8 cellular contexts compared by ENCODE assay signal in genomic region chr3:51394541-51394940, GRCh38. TPM values are rescaled to one million over a fixed set of nuclear protein-coding genes. Genes with fewer than 3 reads are reported as not detected.
DNase-seq lines count a peak whose midpoint lies in the region; ATAC-seq and TF ChIP-seq lines count a peak whose summit lies in the region.

No MANE protein-coding gene starts in this region.

- no peaks in the 10 kb centered on the region for H3K27me3 Mint-ChIP-seq in activated CD4-positive, alpha-beta memory T cell treated with anti-CD3 and anti-CD28 coated beads for 36 hours
- H3K27me3 Mint-ChIP-seq in activated CD4-positive, alpha-beta memory T cell treated with anti-CD3 and anti-CD28 coated beads, Interleukin-2, amount 10 ng/mL, durations not matched to agents 7 days and 5 days, result no peaks in the 10 kb centered on the region
- no peaks in the 10 kb centered on the region for H3K27me3 Mint-ChIP-seq in effector memory CD8-positive, alpha-beta T cell

- peaks cover 62% of the 10 kb centered on the region for H3K4me1 Mint-ChIP-seq in activated CD4-positive, alpha-beta memory T cell treated with anti-CD3 and anti-CD28 coated beads for 36 hours (ENCODE audit: low read depth)
- peaks cover 62% of the 10 kb centered on the region for H3K4me1 Mint-ChIP-seq in activated CD4-positive, alpha-beta memory T cell treated with anti-CD3 and anti-CD28 coated beads, Interleukin-2, amount 10 ng/mL, durations not matched to agents 7 days and 5 days
- peaks cover 32 to 39% of the 10 kb centered on the region in 2 donors for H3K4me1 Mint-ChIP-seq in effector memory CD8-positive, alpha-beta T cell (ENCODE audit: low read depth in 2 of 2)

- ATAC-seq in effector memory CD8-positive, alpha-beta T cell (replicated peaks), result no peak
- ATAC-seq in HG02588 (IDR thresholded peaks at IDR 0.05; ENCODE audit: unreplicated experiment) (no peak), HG03025 (IDR thresholded peaks at IDR 0.05; ENCODE audit: low FRiP score, unreplicated experiment) (no peak)

- no peak overlapping the region for H3K4me3 ChIP-seq in skeletal muscle satellite cell (ENCODE audit: low read length)

- peaks cover 33% of the 10 kb centered on the region for H3K4me1 ChIP-seq in skeletal muscle satellite cell (ENCODE audit: control insufficient read depth, insufficient read depth, low read length)

- intact Hi-C loops in activated CD4-positive, alpha-beta memory T cell treated with anti-CD3 and anti-CD28 coated beads for 36 hours (cut with micrococcal nuclease), result loop anchor here (5.0 to 10.0 kb wide), 2 partner anchors 603 to 1040 kb away; partner anchors contain the start of genes CYB561D2, NPRL2, RPL29 and TMEM115

- H3K36me3 Mint-ChIP-seq in activated CD4-positive, alpha-beta memory T cell treated with anti-CD3 and anti-CD28 coated beads for 36 hours, result peaks cover 34% of the 10 kb centered on the region
- peaks cover 53% of the 10 kb centered on the region for H3K36me3 Mint-ChIP-seq in activated CD4-positive, alpha-beta memory T cell treated with anti-CD3 and anti-CD28 coated beads, Interleukin-2, amount 10 ng/mL, durations not matched to agents 7 days and 5 days (ENCODE audit: low read depth)
- H3K36me3 Mint-ChIP-seq in effector memory CD8-positive, alpha-beta T cell (ENCODE audit: insufficient read depth), result peaks cover 68% of the 10 kb centered on the region

- peak overlapping the region; percentile 89 for H3K4me2 ChIP-seq in skeletal muscle satellite cell (ENCODE audit: low read length)

- H3K27ac Mint-ChIP-seq in activated CD4-positive, alpha-beta memory T cell treated with anti-CD3 and anti-CD28 coated beads for 36 hours, result peak overlapping the region; percentile 51
- no peak overlapping the region for H3K27ac Mint-ChIP-seq in activated CD4-positive, alpha-beta memory T cell treated with anti-CD3 and anti-CD28 coated beads, Interleukin-2, amount 10 ng/mL, durations not matched to agents 7 days and 5 days
- peak overlapping the region; percentile 81 to 87 for H3K27ac Mint-ChIP-seq in effector memory CD8-positive, alpha-beta T cell

- H3K9me3 Mint-ChIP-seq in activated CD4-positive, alpha-beta memory T cell treated with anti-CD3 and anti-CD28 coated beads for 36 hours, result no peaks in the 10 kb centered on the region
- no peaks in the 10 kb centered on the region for H3K9me3 Mint-ChIP-seq in activated CD4-positive, alpha-beta memory T cell treated with anti-CD3 and anti-CD28 coated beads, Interleukin-2, amount 10 ng/mL, durations not matched to agents 7 days and 5 days
- no peaks in the 10 kb centered on the region for H3K9me3 Mint-ChIP-seq in effector memory CD8-positive, alpha-beta T cell

- H3K9ac ChIP-seq in skeletal muscle satellite cell (ENCODE audit: low read depth, low read length), result peak overlapping the region; percentile 29

- no peaks in the 10 kb centered on the region for H3K27me3 ChIP-seq in skeletal muscle satellite cell (ENCODE audit: control insufficient read depth, insufficient read depth, low read length)

- H3K9me3 ChIP-seq in skeletal muscle satellite cell (replicated peaks; ENCODE audit: low read length), result no peaks in the 10 kb centered on the region

- peaks cover 68% of the 10 kb centered on the region for H3K36me3 ChIP-seq in skeletal muscle satellite cell (ENCODE audit: insufficient read depth, low read length)

- CTCF ChIA-PET in activated CD4-positive, alpha-beta memory T cell treated with anti-CD3 and anti-CD28 coated beads for 36 hours (lab: Charles Lee), result interaction anchor here (1.0 to 1.1 kb wide), 2 partner anchors 10 to 40 kb away, joined by 3 read pairs; partner anchors contain the start of gene MANF
- CTCF ChIA-PET in activated CD4-positive, alpha-beta memory T cell treated with anti-CD3 and anti-CD28 coated beads, Interleukin-2, amount 10 ng/mL, durations not matched to agents 7 days and 5 days (lab: Charles Lee), result no interaction called here

- POLR2A ChIA-PET in activated CD4-positive, alpha-beta memory T cell treated with anti-CD3 and anti-CD28 coated beads for 36 hours (lab: Charles Lee), result interaction anchor here (1.1 kb wide), 1 partner anchor 8 kb away, joined by 3 read pairs; no protein-coding TSS in a partner anchor
- POLR2A ChIA-PET in activated CD4-positive, alpha-beta memory T cell treated with anti-CD3 and anti-CD28 coated beads, Interleukin-2, amount 10 ng/mL, durations not matched to agents 7 days and 5 days (lab: Charles Lee), result interaction anchor here (1.1 to 4.6 kb wide), 3 partner anchors 10 to 779 kb away, joined by 3 to 30 read pairs (median 5); partner anchors contain the start of genes DCAF1 and MANF

- no peak for DNase-seq in activated CD4-positive, alpha-beta memory T cell treated with anti-CD3 and anti-CD28 coated beads for 36 hours
- DNase-seq in activated CD4-positive, alpha-beta memory T cell treated with anti-CD3 and anti-CD28 coated beads, Interleukin-2, amount 10 ng/mL, durations not matched to agents 7 days and 5 days, result no peak
- DNase-seq in effector memory CD8-positive, alpha-beta T cell, result no peak
- DNase-seq in NK-92 (lab: John Stamatoyannopoulos, UW; ENCODE audit: unreplicated experiment), result no peak

- no peak overlapping the region for H3K4me3 Mint-ChIP-seq in activated CD4-positive, alpha-beta memory T cell treated with anti-CD3 and anti-CD28 coated beads for 36 hours
- no peak overlapping the region for H3K4me3 Mint-ChIP-seq in activated CD4-positive, alpha-beta memory T cell treated with anti-CD3 and anti-CD28 coated beads, Interleukin-2, amount 10 ng/mL, durations not matched to agents 7 days and 5 days
- peak overlapping the region; percentile 25 to 27 for H3K4me3 Mint-ChIP-seq in effector memory CD8-positive, alpha-beta T cell

TF ChIP-seq in PFSK-1, 5 proteins besides CTCF, POLR2A, EP300 and RAD21:
- no peak for TF ChIP-seq FOXP2 (optimal IDR thresholded peaks at IDR 0.05; ENCODE audit: borderline replicate concordance, extremely low read depth, extremely low read length, insufficient read depth)
- 0 out of 2 replicates have a peak, but pooled peaks have one; percentile 12 for TF ChIP-seq POLR2AphosphoS5 (IDR thresholded peaks at IDR 0.05; ENCODE audit: low read depth, low read length)

RNA-seq across cellular contexts. Expression of gene RBM15B, which starts 3.5 kb away (rescaled TPM):
- 10 to 100 TPM; 19.0 to 19.4 TPM for total RNA-seq in activated CD4-positive, alpha-beta memory T cell treated with anti-CD3 and anti-CD28 coated beads for 36 hours
- total RNA-seq in activated CD4-positive, alpha-beta memory T cell treated with anti-CD3 and anti-CD28 coated beads, Interleukin-2, amount 10 ng/mL, durations not matched to agents 7 days and 5 days, result 10 to 100 TPM; 24.5 to 25.4 TPM
- polyA plus RNA-seq in PFSK-1 (2012; ENCODE audit: insufficient read length, low read depth), result 26.9 TPM
- 25.1 and 25.3 TPM in 2 replicates for total RNA-seq in skeletal muscle satellite cell (2012; rRNA removed)

RNA-seq across cellular contexts. Expression of gene MANF, which starts 9.4 kb away (rescaled TPM):
- 100 to 1,000 TPM; 151 to 162 TPM for total RNA-seq in activated CD4-positive, alpha-beta memory T cell treated with anti-CD3 and anti-CD28 coated beads for 36 hours
- total RNA-seq in activated CD4-positive, alpha-beta memory T cell treated with anti-CD3 and anti-CD28 coated beads, Interleukin-2, amount 10 ng/mL, durations not matched to agents 7 days and 5 days, result 100 to 1,000 TPM; 143 to 149 TPM
- 90.7 TPM for polyA plus RNA-seq in PFSK-1 (2012; ENCODE audit: insufficient read length, low read depth)
- total RNA-seq in skeletal muscle satellite cell (2012; rRNA removed), result 113 and 146 TPM in 2 replicates

Comparison
In these comparisons a context has a peak if more than half of its experiments do, and no peak if none do; other contexts are left out.
1. H3K4me3 Mint-ChIP-seq: peak in effector memory CD8-positive, alpha-beta T cell (2 of 2); none in activated CD4-positive, alpha-beta memory T cell treated with anti-CD3 and anti-CD28 coated beads for 36 hours (single experiment) and activated CD4-positive, alpha-beta memory T cell treated with anti-CD3 and anti-CD28 coated beads, Interleukin-2, amount 10 ng/mL, durations not matched to agents 7 days and 5 days (single experiment).